Comparison of ENCODE assay signal across 1 cellular context in genomic region chr14:74620497-74620921, GRCh38.
A peak's percentile ranks its signal among the peaks of the same experiment; 100 is the strongest.
TF ChIP-seq lines count a peak whose summit lies in the region.

No MANE protein-coding gene starts in this region.

TF ChIP-seq in K562, 482 proteins besides CTCF, POLR2A, EP300 and RAD21 (continued from another document and continues in another):
- TF ChIP-seq CEBPG (CRISPR knock-in tag; IDR thresholded peaks at IDR 0.05) = no peak
- no peak; a peak in 1 of 4 replicates for TF ChIP-seq CEBPG (tag; conservative IDR thresholded peaks at IDR 0.05 in 1 of 2, IDR thresholded peaks at IDR 0.05 in 1 of 2)
- TF ChIP-seq ZBTB8A (IDR thresholded peaks at IDR 0.05; ENCODE audit: partially characterized antibody) = no peak
- TF ChIP-seq ZNF668 (CRISPR knock-in tag; IDR thresholded peaks at IDR 0.05) = no peak
- TF ChIP-seq SMC3 (conservative IDR thresholded peaks at IDR 0.05; ENCODE audit: insufficient read depth, low read depth, low read length) = no peak
- TF ChIP-seq ZNF830 (CRISPR knock-in tag; IDR thresholded peaks at IDR 0.05) = no peak
- 0 out of 2 replicates have a peak, but pooled peaks have one; percentile 21 for TF ChIP-seq JUN (IDR thresholded peaks at IDR 0.05; ENCODE audit: borderline replicate concordance, low read depth, low read length)
- TF ChIP-seq JUN (CRISPR knock-in tag; IDR thresholded peaks at IDR 0.05; ENCODE audit: borderline replicate concordance) = no peak
- no peak for TF ChIP-seq ZBTB49 (CRISPR knock-in tag; IDR thresholded peaks at IDR 0.05; ENCODE audit: borderline replicate concordance)
- no peak for TF ChIP-seq ZBTB43 (CRISPR knock-in tag; IDR thresholded peaks at IDR 0.05)
- TF ChIP-seq, protein P1, sequence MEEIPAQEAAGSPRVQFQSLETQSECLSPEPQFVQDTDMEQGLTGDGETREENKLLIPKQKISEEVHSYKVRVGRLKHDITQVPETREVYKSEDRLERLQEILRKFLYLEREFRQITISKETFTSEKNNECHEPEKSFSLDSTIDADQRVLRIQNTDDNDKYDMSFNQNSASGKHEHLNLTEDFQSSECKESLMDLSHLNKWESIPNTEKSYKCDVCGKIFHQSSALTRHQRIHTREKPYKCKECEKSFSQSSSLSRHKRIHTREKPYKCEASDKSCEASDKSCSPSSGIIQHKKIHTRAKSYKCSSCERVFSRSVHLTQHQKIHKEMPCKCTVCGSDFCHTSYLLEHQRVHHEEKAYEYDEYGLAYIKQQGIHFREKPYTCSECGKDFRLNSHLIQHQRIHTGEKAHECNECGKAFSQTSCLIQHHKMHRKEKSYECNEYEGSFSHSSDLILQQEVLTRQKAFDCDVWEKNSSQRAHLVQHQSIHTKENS (CRISPR knock-in tag; IDR thresholded peaks at IDR 0.05) = no peak
- TF ChIP-seq ZNF121 (CRISPR knock-in tag; conservative IDR thresholded peaks at IDR 0.05) = no peak
- TF ChIP-seq RERE (CRISPR knock-in tag; IDR thresholded peaks at IDR 0.05; ENCODE audit: borderline replicate concordance) = no peak
- no peak for TF ChIP-seq HDAC6 (IDR thresholded peaks at IDR 0.05; ENCODE audit: low read depth, low read length)
- no peak for TF ChIP-seq POLR2AphosphoS5 (IDR thresholded peaks at IDR 0.05; ENCODE audit: control insufficient read depth, insufficient read depth, low read depth, low read length)
- TF ChIP-seq CBX5 (IDR thresholded peaks at IDR 0.05; ENCODE audit: borderline replicate concordance, low read depth) = no peak
- no peak for TF ChIP-seq PKNOX1 (IDR thresholded peaks at IDR 0.05)
- no peak for TF ChIP-seq USF2 (CRISPR knock-in tag; IDR thresholded peaks at IDR 0.05)
- no peak for TF ChIP-seq SIX5 (IDR thresholded peaks at IDR 0.05; ENCODE audit: borderline replicate concordance in 1 of 2, insufficient read depth in 1 of 2, low read depth in 1 of 2, low read length in 2 of 2)
- TF ChIP-seq NFIX (CRISPR knock-in tag; IDR thresholded peaks at IDR 0.05; ENCODE audit: low read depth) = no peak
- peak; percentile 35; the same call in 1 of the 2 replicates for TF ChIP-seq ATF7 (IDR thresholded peaks at IDR 0.05)
- no peak for TF ChIP-seq ETV1 (tag; conservative IDR thresholded peaks at IDR 0.05; ENCODE audit: low read depth)
- TF ChIP-seq ZNF212 (CRISPR knock-in tag; IDR thresholded peaks at IDR 0.05) = no peak
- TF ChIP-seq SP1 (CRISPR knock-in tag; IDR thresholded peaks at IDR 0.05) = 0 out of 2 replicates have a peak, but pooled peaks have one; percentile 46
- TF ChIP-seq PYGO2 (tag; IDR thresholded peaks at IDR 0.05) = no peak
- TF ChIP-seq E2F3 (CRISPR knock-in tag; IDR thresholded peaks at IDR 0.05) = no peak
- no peak for TF ChIP-seq THRAP3 (IDR thresholded peaks at IDR 0.05; ENCODE audit: borderline replicate concordance)
- no peak for TF ChIP-seq SRSF9 (IDR thresholded peaks at IDR 0.05; ENCODE audit: borderline replicate concordance, low read depth, low read length)
- TF ChIP-seq SMARCA4 (IDR thresholded peaks at IDR 0.05) = peak; percentile 83
- TF ChIP-seq PHB (CRISPR knock-in tag; IDR thresholded peaks at IDR 0.05) = no peak
- TF ChIP-seq, protein P2, sequence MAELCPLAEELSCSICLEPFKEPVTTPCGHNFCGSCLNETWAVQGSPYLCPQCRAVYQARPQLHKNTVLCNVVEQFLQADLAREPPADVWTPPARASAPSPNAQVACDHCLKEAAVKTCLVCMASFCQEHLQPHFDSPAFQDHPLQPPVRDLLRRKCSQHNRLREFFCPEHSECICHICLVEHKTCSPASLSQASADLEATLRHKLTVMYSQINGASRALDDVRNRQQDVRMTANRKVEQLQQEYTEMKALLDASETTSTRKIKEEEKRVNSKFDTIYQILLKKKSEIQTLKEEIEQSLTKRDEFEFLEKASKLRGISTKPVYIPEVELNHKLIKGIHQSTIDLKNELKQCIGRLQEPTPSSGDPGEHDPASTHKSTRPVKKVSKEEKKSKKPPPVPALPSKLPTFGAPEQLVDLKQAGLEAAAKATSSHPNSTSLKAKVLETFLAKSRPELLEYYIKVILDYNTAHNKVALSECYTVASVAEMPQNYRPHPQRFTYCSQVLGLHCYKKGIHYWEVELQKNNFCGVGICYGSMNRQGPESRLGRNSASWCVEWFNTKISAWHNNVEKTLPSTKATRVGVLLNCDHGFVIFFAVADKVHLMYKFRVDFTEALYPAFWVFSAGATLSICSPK (IDR thresholded peaks at IDR 0.05; ENCODE audit: borderline replicate concordance) = no peak
- no peak for TF ChIP-seq SLC30A9 (CRISPR knock-in tag; IDR thresholded peaks at IDR 0.05)
- TF ChIP-seq CC2D1A (IDR thresholded peaks at IDR 0.05) = no peak
- no peak for TF ChIP-seq SMAD3 (CRISPR knock-in tag; conservative IDR thresholded peaks at IDR 0.05)
- TF ChIP-seq MCM5 (IDR thresholded peaks at IDR 0.05; ENCODE audit: low read depth) = no peak
- TF ChIP-seq SIN3B (IDR thresholded peaks at IDR 0.05; ENCODE audit: low read depth) = no peak
- TF ChIP-seq ZC3H4 (CRISPR knock-in tag; IDR thresholded peaks at IDR 0.05; ENCODE audit: borderline replicate concordance) = no peak
- no peak for TF ChIP-seq ZBED1 (IDR thresholded peaks at IDR 0.05)
- TF ChIP-seq FUS (optimal IDR thresholded peaks at IDR 0.05; ENCODE audit: low read depth, low read length) = no peak
- 0 out of 2 replicates have a peak, but pooled peaks have one; percentile 39 for TF ChIP-seq CREM (IDR thresholded peaks at IDR 0.05; ENCODE audit: low read depth)
- TF ChIP-seq POLR2AphosphoS2 (IDR thresholded peaks at IDR 0.05; ENCODE audit: low read length) = no peak
- TF ChIP-seq KLF16 (IDR thresholded peaks at IDR 0.05) = peak; percentile 52; the same call in 1 of the 2 replicates
- TF ChIP-seq, protein P3, sequence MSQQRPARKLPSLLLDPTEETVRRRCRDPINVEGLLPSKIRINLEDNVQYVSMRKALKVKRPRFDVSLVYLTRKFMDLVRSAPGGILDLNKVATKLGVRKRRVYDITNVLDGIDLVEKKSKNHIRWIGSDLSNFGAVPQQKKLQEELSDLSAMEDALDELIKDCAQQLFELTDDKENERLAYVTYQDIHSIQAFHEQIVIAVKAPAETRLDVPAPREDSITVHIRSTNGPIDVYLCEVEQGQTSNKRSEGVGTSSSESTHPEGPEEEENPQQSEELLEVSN (IDR thresholded peaks at IDR 0.05; ENCODE audit: borderline replicate concordance in 1 of 2, extremely low read depth in 1 of 2, insufficient read depth in 1 of 2, insufficient read length in 1 of 2, low read depth in 1 of 2, low read length in 1 of 2, poor library complexity in 1 of 2, severe bottlenecking in 1 of 2) = no peak
- TF ChIP-seq HNRNPUL1 (IDR thresholded peaks at IDR 0.05; ENCODE audit: low read length) = no peak
- TF ChIP-seq ZNF134 (CRISPR knock-in tag; conservative IDR thresholded peaks at IDR 0.05) = no peak
- TF ChIP-seq, protein P4, sequence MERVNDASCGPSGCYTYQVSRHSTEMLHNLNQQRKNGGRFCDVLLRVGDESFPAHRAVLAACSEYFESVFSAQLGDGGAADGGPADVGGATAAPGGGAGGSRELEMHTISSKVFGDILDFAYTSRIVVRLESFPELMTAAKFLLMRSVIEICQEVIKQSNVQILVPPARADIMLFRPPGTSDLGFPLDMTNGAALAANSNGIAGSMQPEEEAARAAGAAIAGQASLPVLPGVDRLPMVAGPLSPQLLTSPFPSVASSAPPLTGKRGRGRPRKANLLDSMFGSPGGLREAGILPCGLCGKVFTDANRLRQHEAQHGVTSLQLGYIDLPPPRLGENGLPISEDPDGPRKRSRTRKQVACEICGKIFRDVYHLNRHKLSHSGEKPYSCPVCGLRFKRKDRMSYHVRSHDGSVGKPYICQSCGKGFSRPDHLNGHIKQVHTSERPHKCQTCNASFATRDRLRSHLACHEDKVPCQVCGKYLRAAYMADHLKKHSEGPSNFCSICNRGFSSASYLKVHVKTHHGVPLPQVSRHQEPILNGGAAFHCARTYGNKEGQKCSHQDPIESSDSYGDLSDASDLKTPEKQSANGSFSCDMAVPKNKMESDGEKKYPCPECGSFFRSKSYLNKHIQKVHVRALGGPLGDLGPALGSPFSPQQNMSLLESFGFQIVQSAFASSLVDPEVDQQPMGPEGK (CRISPR knock-in tag; IDR thresholded peaks at IDR 0.05; ENCODE audit: borderline replicate concordance) = no peak
- TF ChIP-seq ZNF324 (CRISPR knock-in tag; IDR thresholded peaks at IDR 0.05) = no peak
- TF ChIP-seq MTA3 (IDR thresholded peaks at IDR 0.05; ENCODE audit: borderline replicate concordance) = 0 out of 2 replicates have a peak, but pooled peaks have one; percentile 37
- no peak for TF ChIP-seq HLTF (IDR thresholded peaks at IDR 0.05)
- TF ChIP-seq ZBTB17 (CRISPR knock-in tag; IDR thresholded peaks at IDR 0.05) = no peak
- TF ChIP-seq IRF1 (CRISPR knock-in tag; IDR thresholded peaks at IDR 0.05; ENCODE audit: borderline replicate concordance) = no peak
- TF ChIP-seq ZNF23 (CRISPR knock-in tag; IDR thresholded peaks at IDR 0.05) = no peak
